18 cellular contexts compared by ENCODE assay signal in the genomic region with DNA sequence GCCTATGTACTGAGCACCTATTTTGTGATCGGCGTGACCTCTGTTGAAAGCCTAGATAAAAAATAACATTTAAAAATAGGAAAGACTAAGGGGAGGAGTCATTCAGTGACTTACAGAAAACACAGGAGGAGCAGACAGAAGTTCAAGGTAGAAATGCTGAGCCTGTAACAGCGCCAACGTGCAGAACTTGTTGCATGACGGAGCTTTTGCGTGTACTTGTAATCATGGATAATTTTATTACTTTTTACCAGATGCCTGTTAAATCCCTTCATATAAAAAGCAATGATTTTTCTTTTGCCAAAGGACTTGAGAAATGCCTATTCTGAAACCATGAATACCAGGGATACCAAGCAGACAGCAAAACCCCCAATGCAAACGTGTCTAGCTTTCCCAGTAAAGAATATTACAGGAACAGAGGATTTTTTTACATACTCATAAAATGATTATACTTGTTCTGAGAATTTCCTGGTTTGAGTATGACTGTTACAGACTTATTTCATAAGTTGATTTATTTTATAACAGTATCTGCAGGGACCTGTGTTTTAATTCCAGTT.
"Had no signal": no experiment of that assay in that cellular context is flagged by ENCODE, and none has a peak within 500 bp of the region (broad histone marks: within the 10 kb centered on the region; RNA-seq: fewer than 3 reads in every experiment).

No MANE protein-coding gene starts in this region.

- H3K4me1 ChIP-seq: colonic mucosa, foreskin keratinocyte, lower lobe of right lung, upper lobe of left lung had no signal

- H3K36me3 ChIP-seq: colonic mucosa, lower lobe of right lung, thoracic aorta, upper lobe of left lung had no signal

- DNase-seq: activated CD4-positive, alpha-beta T cell treated with anti-CD3 and anti-CD28 coated beads for 1 hour; activated T-cell treated with anti-CD3 and anti-CD28 coated beads, Interleukin-2, amount 50 U/mL, for 1 hour; colonic mucosa; endodermal cell; foreskin keratinocyte; immature natural killer cell; lower lobe of right lung; mesendoderm; mucosa of descending colon; naive B cell; occipital lobe; stimulated activated CD4-positive, alpha-beta T cell treated with anti-CD3 and anti-CD28 coated beads, Interleukin-4, amount 100 ng/mL, for 24 hours; stimulated activated naive CD4-positive, alpha-beta T cell treated with Interleukin-2 at 50 U/mL for 16 hours; T-helper 1 cell; upper lobe of left lung had no signal

- H3K9me3 ChIP-seq: colonic mucosa, lower lobe of right lung, mucosa of descending colon, thoracic aorta, upper lobe of left lung had no signal

- H3K4me3 ChIP-seq: colonic mucosa, lower lobe of right lung, mucosa of descending colon, thoracic aorta, upper lobe of left lung had no signal

- H3K27me3 ChIP-seq: colonic mucosa, foreskin keratinocyte, upper lobe of left lung had no signal

- H3K27ac ChIP-seq: colonic mucosa, foreskin keratinocyte, lower lobe of right lung, thoracic aorta, upper lobe of left lung had no signal

- FAIRE-seq: astrocyte, TTC549 had no signal
